ENCODE assay signal across 1 cellular context in the genomic region with DNA sequence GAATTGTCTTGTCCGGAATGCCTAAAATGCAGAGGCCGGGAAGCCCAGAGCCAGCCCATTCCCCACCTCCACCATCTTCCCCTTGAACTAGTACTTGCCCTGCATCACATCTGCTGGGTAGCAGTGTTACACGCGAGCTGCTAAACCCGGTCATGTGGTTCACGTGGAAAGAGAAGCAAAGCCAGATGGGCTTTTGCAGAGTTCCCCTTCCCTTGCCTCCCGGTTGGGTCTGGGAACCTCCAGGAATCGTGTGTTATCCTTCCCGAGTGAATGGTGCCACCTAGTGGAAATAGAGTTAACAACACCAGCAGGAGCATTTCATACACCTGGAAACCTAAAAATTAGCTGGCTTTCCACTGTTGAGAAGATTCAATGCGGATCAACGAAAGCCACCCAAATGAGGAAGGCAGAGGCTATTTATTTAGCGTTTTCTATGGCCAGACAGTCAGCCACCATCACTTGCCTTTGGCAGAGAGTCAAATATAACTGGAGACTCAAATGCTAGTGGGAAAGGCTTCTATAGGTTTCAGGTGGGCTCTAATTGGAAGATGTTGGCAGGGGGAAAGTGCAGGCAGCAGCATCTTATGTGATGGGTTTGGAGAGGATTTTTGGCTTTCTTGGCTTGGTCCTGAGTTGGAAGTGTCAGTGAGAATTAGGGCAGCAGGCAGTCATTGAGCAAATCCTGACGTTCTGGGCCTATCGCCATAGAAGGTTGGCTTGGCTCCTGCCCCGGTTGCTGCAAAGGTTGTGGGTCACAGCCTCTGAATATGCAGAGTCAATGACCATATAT.
TF ChIP-seq lines count a peak whose summit lies in the region.

No MANE protein-coding gene starts in this region.

TF ChIP-seq in SK-N-SH, 30 proteins besides CTCF, POLR2A, EP300 and RAD21:
- TF ChIP-seq RFX5 (IDR thresholded peaks at IDR 0.05; ENCODE audit: low read length) (0 out of 2 replicates have a peak, but pooled peaks have one; percentile 64), TEAD4 (IDR thresholded peaks at IDR 0.05; ENCODE audit: borderline replicate concordance, insufficient read depth) (no peak), MXI1 (IDR thresholded peaks at IDR 0.05; ENCODE audit: low read depth, low read length) (peak; percentile 86), RCOR1 (IDR thresholded peaks at IDR 0.05; ENCODE audit: low read length) (peak; percentile 44; the same call in 1 of the 2 replicates), CHD2 (IDR thresholded peaks at IDR 0.05; ENCODE audit: low read length, partially characterized antibody) (peak; percentile 71), SMC3 (IDR thresholded peaks at IDR 0.05; ENCODE audit: low read depth, low read length) (peak; percentile 100), NRF1 (IDR thresholded peaks at IDR 0.05; ENCODE audit: low read depth, low read length) (peak; percentile 33; the same call in 1 of the 2 replicates)
- TF ChIP-seq, protein P1, sequence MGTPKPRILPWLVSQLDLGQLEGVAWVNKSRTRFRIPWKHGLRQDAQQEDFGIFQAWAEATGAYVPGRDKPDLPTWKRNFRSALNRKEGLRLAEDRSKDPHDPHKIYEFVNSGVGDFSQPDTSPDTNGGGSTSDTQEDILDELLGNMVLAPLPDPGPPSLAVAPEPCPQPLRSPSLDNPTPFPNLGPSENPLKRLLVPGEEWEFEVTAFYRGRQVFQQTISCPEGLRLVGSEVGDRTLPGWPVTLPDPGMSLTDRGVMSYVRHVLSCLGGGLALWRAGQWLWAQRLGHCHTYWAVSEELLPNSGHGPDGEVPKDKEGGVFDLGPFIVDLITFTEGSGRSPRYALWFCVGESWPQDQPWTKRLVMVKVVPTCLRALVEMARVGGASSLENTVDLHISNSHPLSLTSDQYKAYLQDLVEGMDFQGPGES (IDR thresholded peaks at IDR 0.05; ENCODE audit: low read depth, low read length), result no peak
